In genomic region chr7:16891338-16891737, GRCh38 we compare ENCODE assay signal across 9 cellular contexts. TPM values are rescaled to one million over a fixed set of nuclear protein-coding genes. Genes with fewer than 3 reads are reported as not detected.
DNase-seq lines count a peak whose midpoint lies in the region; ATAC-seq, FAIRE-seq and TF ChIP-seq lines count a peak whose summit lies in the region.
"Had no signal": no experiment of that assay in that cellular context is flagged by ENCODE, and none has a peak within 500 bp of the region (broad histone marks: within the 10 kb centered on the region; RNA-seq: fewer than 3 reads in every experiment).

No MANE protein-coding gene starts in this region.

- peaks cover 3 to 5% of the 10 kb centered on the region in 2 donors for H3K27me3 Mint-ChIP-seq in natural killer cell (ENCODE audit: low read depth in 2 of 2)
- H3K27me3 Mint-ChIP-seq in natural killer cell treated with Interleukin-12 subunit alpha and Interleukin-12 subunit beta and Interleukin-15 and Interleukin-18, amount 100 ng/mL, for 72 hours, result peaks cover 0 to 2% of the 10 kb centered on the region in 2 donors

- ATAC-seq in natural killer cell, result peak in 2 of 3 donors; percentile 36 to 70
- no peak for ATAC-seq in natural killer cell treated with Interleukin-12 subunit alpha and Interleukin-12 subunit beta and Interleukin-15 and Interleukin-18, amount 100 ng/mL, for 72 hours
- peak; percentile 73 for ATAC-seq in HG02870 (IDR thresholded peaks at IDR 0.05; ENCODE audit: unreplicated experiment)
- ATAC-seq in HG03354 (IDR thresholded peaks at IDR 0.05; ENCODE audit: poor library complexity, severe bottlenecking, unreplicated experiment), result no peak

- TF ChIP-seq POLR2A in GM12892 (IDR thresholded peaks at IDR 0.05; ENCODE audit: low read depth, low read length), result no peak

- FAIRE-seq in GM12892 (lab: Jason Lieb, UNC), result no peak

- TF ChIP-seq CTCF in natural killer cell (IDR thresholded peaks at IDR 0.05) (peak; percentile 24), choroid plexus epithelial cell (conservative IDR thresholded peaks at IDR 0.05; ENCODE audit: low read depth, low read length) (peak; percentile 85)

- no peak overlapping the region for H3K27ac Mint-ChIP-seq in natural killer cell
- no peak overlapping the region for H3K27ac Mint-ChIP-seq in natural killer cell treated with Interleukin-12 subunit alpha and Interleukin-12 subunit beta and Interleukin-15 and Interleukin-18, amount 100 ng/mL, for 72 hours
- H3K27ac Mint-ChIP-seq: stimulated activated naive CD8-positive, alpha-beta T cell treated with anti-CD3 and anti-CD28 coated beads, Interleukin-15, Interleukin-2, amounts not matched to agents 100 ng/mL and 50 ng/mL, for 24 hours had no signal

- DNase-seq in natural killer cell (no peak), NCI-H526 treated with DMSO at 0.1 percent for 48 hours (lab: John Stamatoyannopoulos, UW) (peak; percentile 90), choroid plexus epithelial cell (ENCODE audit: low read depth) (peak; percentile 88), medulla oblongata (ENCODE audit: extremely low spot score) (peak; percentile 57), GM12892 (ENCODE audit: insufficient read length) (no peak)
- DNase-seq in natural killer cell treated with Interleukin-12 subunit alpha and Interleukin-12 subunit beta and Interleukin-15 and Interleukin-18, amount 100 ng/mL, for 72 hours (ENCODE audit: low spot score), result no peak

- H3K4me3 ChIP-seq in choroid plexus epithelial cell (ENCODE audit: low read depth, low read length), result no peak overlapping the region

- no peak overlapping the region for H3K4me3 Mint-ChIP-seq in natural killer cell
- no peak overlapping the region for H3K4me3 Mint-ChIP-seq in natural killer cell treated with Interleukin-12 subunit alpha and Interleukin-12 subunit beta and Interleukin-15 and Interleukin-18, amount 100 ng/mL, for 72 hours
- H3K4me3 Mint-ChIP-seq: stimulated activated naive CD8-positive, alpha-beta T cell treated with anti-CD3 and anti-CD28 coated beads, Interleukin-15, Interleukin-2, amounts not matched to agents 100 ng/mL and 50 ng/mL, for 24 hours had no signal

- H3K36me3 Mint-ChIP-seq in natural killer cell, result no peaks in the 10 kb centered on the region
- no peaks in the 10 kb centered on the region for H3K36me3 Mint-ChIP-seq in natural killer cell treated with Interleukin-12 subunit alpha and Interleukin-12 subunit beta and Interleukin-15 and Interleukin-18, amount 100 ng/mL, for 72 hours

- peaks cover 21 to 22% of the 10 kb centered on the region in 2 donors for H3K4me1 Mint-ChIP-seq in natural killer cell
- peaks cover 10 to 15% of the 10 kb centered on the region in 2 donors for H3K4me1 Mint-ChIP-seq in natural killer cell treated with Interleukin-12 subunit alpha and Interleukin-12 subunit beta and Interleukin-15 and Interleukin-18, amount 100 ng/mL, for 72 hours (ENCODE audit: low read depth in 2 of 2)

- H3K9me3 Mint-ChIP-seq in natural killer cell, result no peaks in the 10 kb centered on the region
- H3K9me3 Mint-ChIP-seq in natural killer cell treated with Interleukin-12 subunit alpha and Interleukin-12 subunit beta and Interleukin-15 and Interleukin-18, amount 100 ng/mL, for 72 hours, result no peaks in the 10 kb centered on the region
- H3K9me3 Mint-ChIP-seq: stimulated activated naive CD8-positive, alpha-beta T cell treated with anti-CD3 and anti-CD28 coated beads, Interleukin-15, Interleukin-2, amounts not matched to agents 100 ng/mL and 50 ng/mL, for 24 hours had no signal

- intact Hi-C loops in natural killer cell (cut with micrococcal nuclease), result loop anchor here (1.0 to 5.0 kb wide), 2 partner anchors 27 to 1776 kb away; no protein-coding TSS in a partner anchor

RNA-seq across cellular contexts. Expression of gene AGR3, which starts 9.6 kb away (rescaled TPM):
- total RNA-seq in natural killer cell, result not detected
- total RNA-seq in natural killer cell treated with Interleukin-12 subunit alpha and Interleukin-12 subunit beta and Interleukin-15 and Interleukin-18, amount 100 ng/mL, for 72 hours, result not detected
- not detected for polyA plus RNA-seq in GM12892 (2012; ENCODE audit: missing spikeins)

Comparison
In these comparisons a context has a peak if more than half of its experiments do, and no peak if none do; other contexts are left out.
1. ATAC-seq: peak in natural killer cell (2 of 3) and HG02870 (single experiment); none in natural killer cell treated with Interleukin-12 subunit alpha and Interleukin-12 subunit beta and Interleukin-15 and Interleukin-18, amount 100 ng/mL, for 72 hours (0 of 2) and HG03354 (single experiment).
2. DNase-seq: peak in NCI-H526 treated with DMSO at 0.1 percent for 48 hours (single experiment), choroid plexus epithelial cell (single experiment) and medulla oblongata (single experiment); none in natural killer cell (single experiment), natural killer cell treated with Interleukin-12 subunit alpha and Interleukin-12 subunit beta and Interleukin-15 and Interleukin-18, amount 100 ng/mL, for 72 hours (single experiment) and GM12892 (single experiment).